In the genomic region with DNA sequence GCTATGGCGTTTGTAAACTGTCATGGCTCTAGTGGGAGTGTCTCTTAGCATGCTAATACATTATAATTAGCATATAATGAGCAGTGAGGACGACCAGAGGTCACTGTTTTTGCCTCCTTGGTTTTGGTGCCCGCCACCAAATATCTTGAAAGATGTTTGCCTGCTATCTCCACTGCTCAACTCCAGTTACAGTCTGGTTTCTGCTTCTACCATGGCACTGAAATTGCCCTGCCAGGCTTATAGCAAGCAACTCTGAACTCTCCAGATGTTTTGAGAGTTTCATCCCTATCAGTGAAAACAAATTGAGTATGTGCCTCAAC, we compare ENCODE assay signal across 24 cellular contexts.
DNase-seq lines count a peak whose midpoint lies in the region; ATAC-seq and TF ChIP-seq lines count a peak whose summit lies in the region.
"Had no signal": no experiment of that assay in that cellular context is flagged by ENCODE, and none has a peak within 500 bp of the region (broad histone marks: within the 10 kb centered on the region; RNA-seq: fewer than 3 reads in every experiment).

No MANE protein-coding gene starts in this region.

- no peak for ATAC-seq in GM18867 (IDR thresholded peaks at IDR 0.05; ENCODE audit: unreplicated experiment)
- ATAC-seq: esophagus mucosa, GM23338, Panc1 had no signal

- H3K4me3 ChIP-seq in left ventricle myocardium inferior (no peak overlapping the region), adipocyte (ENCODE audit: low read length) (no peak overlapping the region), mesodermal cell (ENCODE audit: extremely low read depth, insufficient read depth, low read length, poor library complexity, severe bottlenecking) (no peak overlapping the region)
- H3K4me3 ChIP-seq: GM23338, transverse colon had no signal

- intact Hi-C loops in left ventricle myocardium inferior (cut with micrococcal nuclease) (no loop called here), cardiac septum (cut with DNase I) (loop anchor here (5.0 kb wide), 1 partner anchor 95 kb away; no protein-coding TSS in a partner anchor)

- peak overlapping the region; percentile 79 for H3K9ac ChIP-seq in adipocyte (ENCODE audit: low read length)

- H3K27me3 ChIP-seq in left ventricle myocardium inferior (ENCODE audit: low read depth): no peaks in the 10 kb centered on the region
- no peaks in the 10 kb centered on the region for H3K27me3 ChIP-seq in adipocyte (replicated peaks; ENCODE audit: control insufficient read depth, insufficient read depth, low read length)
- H3K27me3 ChIP-seq: transverse colon had no signal

- H3K9me3 ChIP-seq in left ventricle myocardium inferior (replicated peaks) (peaks cover 19% of the 10 kb centered on the region), adipocyte (ENCODE audit: control insufficient read depth, low read length) (peaks cover 17% of the 10 kb centered on the region), mesodermal cell (ENCODE audit: control insufficient read depth, low read length) (peaks cover 13% of the 10 kb centered on the region)

- TF ChIP-seq CTCF in left ventricle myocardium inferior (IDR thresholded peaks at IDR 0.05; ENCODE audit: borderline replicate concordance) (no peak), GM10248 (IDR thresholded peaks at IDR 0.05; ENCODE audit: control extremely low read depth, extremely low read depth, low read depth, missing control alignments) (no peak)

- H3K4me1 ChIP-seq in left ventricle myocardium inferior (peaks cover 25% of the 10 kb centered on the region), adipocyte (ENCODE audit: control insufficient read depth, insufficient read depth, low read length) (peaks cover 45% of the 10 kb centered on the region), mesodermal cell (ENCODE audit: control insufficient read depth, insufficient read depth, low read length, poor library complexity, severe bottlenecking) (peaks cover 17% of the 10 kb centered on the region)
- H3K4me1 ChIP-seq: transverse colon had no signal

- POLR2A ChIA-PET in GM10248 (lab: Yijun Ruan, JAX): no interaction called here

- H3K36me3 ChIP-seq in left ventricle myocardium inferior (no peaks in the 10 kb centered on the region), adipocyte (ENCODE audit: control insufficient read depth, insufficient read depth, low read length, severe bottlenecking) (no peaks in the 10 kb centered on the region), mesodermal cell (ENCODE audit: control insufficient read depth, insufficient read depth, low read length) (no peaks in the 10 kb centered on the region)
- H3K36me3 ChIP-seq: transverse colon had no signal

- H3K27ac ChIP-seq in left ventricle myocardium inferior (replicated peaks) (peak overlapping the region; percentile 55), mesodermal cell (ENCODE audit: low read depth, low read length, severe bottlenecking) (peak overlapping the region; percentile 93)
- H3K27ac ChIP-seq: transverse colon had no signal

- DNase-seq in left ventricle myocardium inferior (no peak), cardiac septum (ENCODE audit: low spot score) (no peak), adipocyte (ENCODE audit: low read depth) (no peak), Kasumi-1 (lab: John Stamatoyannopoulos, UW) (no peak), GM10248 (ENCODE audit: extremely low spot score) (no peak), NCI-H2107 treated with DMSO at 0.1 percent for 48 hours (lab: John Stamatoyannopoulos, UW; ENCODE audit: unreplicated experiment) (no peak)
- DNase-seq: activated B cell treated with CpG ODN at 0.5 μM for 24 hours; activated CD4-positive, alpha-beta memory T cell treated with anti-CD3 and anti-CD28 coated beads, Interleukin-2, amount 10 ng/mL, durations not matched to agents 7 days and 5 days; activated naive CD4-positive, alpha-beta T cell; activated T-cell treated with anti-CD3 and anti-CD28 coated beads for 4 hours; C1 segment of cervical spinal cord; effector CD4-positive, alpha-beta T cell; Karpas-422; kidney glomerular epithelial cell; NCI-H1105; NCI-H2081; stimulated activated CD4-positive, alpha-beta T cell treated with anti-CD3 and anti-CD28 coated beads, Interleukin-2, amount 100 ng/mL, for 48 hours; T-helper 9 cell; transverse colon had no signal

- CTCF ChIA-PET in GM10248 (lab: Yijun Ruan, JAX): no interaction called here

- WGBS in mesodermal cell (ENCODE audit: insufficient coverage in 2 of 2), 2 experiments: 70 to 100% methylated on average over 1 to 2 of the region's 3 CpGs
